Comparison of ENCODE assay signal across 8 cellular contexts in genomic region chr7:106462365-106462859, GRCh38.
DNase-seq lines count a peak whose midpoint lies in the region; ATAC-seq and TF ChIP-seq lines count a peak whose summit lies in the region.

No MANE protein-coding gene starts in this region.

- H3K4me1 ChIP-seq in breast epithelium (no peaks in the 10 kb centered on the region), upper lobe of left lung (peaks cover 3 to 19% (median 8%) of the 10 kb centered on the region in 4 donors)

- CTCF ChIA-PET in BJ (lab: Yijun Ruan, JAX), result interaction anchor here (0.6 to 8.6 kb wide), 27 partner anchors 11 to 1539 kb away, joined by 3 to 202 read pairs (median 4); partner anchors contain the start of genes CCDC71L and NAMPT

- TF ChIP-seq CTCF in BJ (IDR thresholded peaks at IDR 0.05; ENCODE audit: insufficient read depth, low read depth, low read length), result peak; percentile 48
- TF ChIP-seq CTCF in breast epithelium (IDR thresholded peaks at IDR 0.05), result peak; percentile 58 to 80 (median 72)
- TF ChIP-seq CTCF in upper lobe of left lung (IDR thresholded peaks at IDR 0.05), result peak; percentile 65 to 78 (median 74)

- TF ChIP-seq POLR2A in breast epithelium (IDR thresholded peaks at IDR 0.05), result no peak
- TF ChIP-seq POLR2A in upper lobe of left lung (IDR thresholded peaks at IDR 0.05), result no peak

- intact Hi-C loops in breast epithelium (cut with DNase I; ENCODE audit: low total_unique reads), result loop anchor here (2.0 kb wide), 1 partner anchor 280 kb away; no protein-coding TSS in a partner anchor

- ATAC-seq in GM18519 (IDR thresholded peaks at IDR 0.05; ENCODE audit: low FRiP score, unreplicated experiment) (peak; percentile 51), left lobe of liver (peak; percentile 68), upper lobe of left lung (ENCODE audit: low FRiP score in 2 of 2) (peak in 1 of 2 donors; percentile 76)

- H3K4me3 ChIP-seq in BJ (ENCODE audit: low read depth, low read length) (no peak overlapping the region), breast epithelium (no peak overlapping the region), upper lobe of left lung (no peak overlapping the region)

- POLR2A ChIA-PET in BJ (lab: Charles Lee), result interaction anchor here (0.6 kb wide), 1 partner anchor 178 kb away, joined by 4 read pairs; the partner anchor contains the start of gene NAMPT

- H3K27me3 ChIP-seq in BJ (ENCODE audit: control insufficient read depth, insufficient read depth, low read length) (no peaks in the 10 kb centered on the region), breast epithelium (no peaks in the 10 kb centered on the region), upper lobe of left lung (no peaks in the 10 kb centered on the region)

- TF ChIP-seq EP300 in upper lobe of left lung (IDR thresholded peaks at IDR 0.05), result no peak

- 18 to 36% methylated on average over 4 of the region's 4 CpGs for WGBS in upper lobe of left lung, 2 donors

- H3K9me3 ChIP-seq in breast epithelium (no peaks in the 10 kb centered on the region), upper lobe of left lung (peaks cover 0 to 5% (median 0%) of the 10 kb centered on the region in 4 donors)

- H3K36me3 ChIP-seq in BJ (ENCODE audit: control insufficient read depth, insufficient read depth, low read length), result no peaks in the 10 kb centered on the region
- no peaks in the 10 kb centered on the region for H3K36me3 ChIP-seq in breast epithelium
- H3K36me3 ChIP-seq in upper lobe of left lung, result no peaks in the 10 kb centered on the region

- DNase-seq in BJ (ENCODE audit: low read depth), result no peak
- peak; percentile 12 for DNase-seq in NCI-H345 treated with DMSO at 0.1 percent for 48 hours (lab: John Stamatoyannopoulos, UW; ENCODE audit: unreplicated experiment)
- DNase-seq in breast epithelium (ENCODE audit: low spot score in 2 of 2), result no peak
- DNase-seq in left lobe of liver (ENCODE audit: low spot score), result no peak
- no peak for DNase-seq in upper lobe of left lung
- DNase-seq in stimulated activated CD4-positive, alpha-beta T cell treated with anti-CD3 and anti-CD28 coated beads, Interleukin-4, amount 100 ng/mL, for 1 hour, result no peak
- DNase-seq in activated CD8-positive, alpha-beta memory T cell treated with anti-CD3 and anti-CD28 coated beads, Interleukin-2, amount 50 U/mL, for 4 hours, result no peak

- H3K27ac ChIP-seq in breast epithelium (no peak overlapping the region), upper lobe of left lung (no peak overlapping the region)
